9 cellular contexts compared by ENCODE assay signal in genomic region chr5:111530298-111530740, GRCh38. TPM values are rescaled to one million over a fixed set of nuclear protein-coding genes. Genes with fewer than 3 reads are reported as not detected.
DNase-seq lines count a peak whose midpoint lies in the region; ATAC-seq and TF ChIP-seq lines count a peak whose summit lies in the region.
"Had no signal": no experiment of that assay in that cellular context is flagged by ENCODE, and none has a peak within 500 bp of the region (broad histone marks: within the 10 kb centered on the region; RNA-seq: fewer than 3 reads in every experiment).

No MANE protein-coding gene starts in this region.

- peak; percentile 98 for ATAC-seq in GM18907 (IDR thresholded peaks at IDR 0.05; ENCODE audit: unreplicated experiment)
- peak; percentile 78 for ATAC-seq in HG03103 (IDR thresholded peaks at IDR 0.05; ENCODE audit: low read depth, unreplicated experiment)
- ATAC-seq in GM18861 (IDR thresholded peaks at IDR 0.05; ENCODE audit: unreplicated experiment) = no peak

- no peak overlapping the region for H3K27ac ChIP-seq in vagina
- H3K27ac ChIP-seq: cardiac muscle cell had no signal

- H3K9me3 Mint-ChIP-seq in activated naive CD4-positive, alpha-beta T cell treated with anti-CD3 and anti-CD28 coated beads for 36 hours = peaks cover 6% of the 10 kb centered on the region

- H3K36me3 ChIP-seq in vagina = no peaks in the 10 kb centered on the region
- H3K36me3 ChIP-seq: cardiac muscle cell had no signal

- no peaks in the 10 kb centered on the region for H3K36me3 Mint-ChIP-seq in activated naive CD4-positive, alpha-beta T cell treated with anti-CD3 and anti-CD28 coated beads for 36 hours (ENCODE audit: low read depth)

- no peak for TF ChIP-seq CTCF in vagina (IDR thresholded peaks at IDR 0.05)

- peak overlapping the region; percentile 62 for H3K4me3 Mint-ChIP-seq in activated naive CD4-positive, alpha-beta T cell treated with anti-CD3 and anti-CD28 coated beads for 36 hours

- CTCF ChIA-PET in activated naive CD4-positive, alpha-beta T cell treated with anti-CD3 and anti-CD28 coated beads for 36 hours (lab: Charles Lee) = interaction anchor here (0.6 to 3.7 kb wide), 7 partner anchors 8 to 196 kb away, joined by 3 to 27 read pairs (median 7); partner anchors contain the start of gene STARD4

- no peaks in the 10 kb centered on the region for H3K4me1 ChIP-seq in vagina

- intact Hi-C loops in activated naive CD4-positive, alpha-beta T cell treated with anti-CD3 and anti-CD28 coated beads for 36 hours (cut with micrococcal nuclease) = loop anchor here (1.0 to 2.0 kb wide), 6 partner anchors 18 to 630 kb away; partner anchors contain the start of genes NREP and STARD4
- intact Hi-C loops in vagina (cut with DNase I) = no loop called here

- peak overlapping the region; percentile 83 for H3K27ac Mint-ChIP-seq in activated naive CD4-positive, alpha-beta T cell treated with anti-CD3 and anti-CD28 coated beads for 36 hours

- no peaks in the 10 kb centered on the region for H3K27me3 Mint-ChIP-seq in activated naive CD4-positive, alpha-beta T cell treated with anti-CD3 and anti-CD28 coated beads for 36 hours (ENCODE audit: low read depth)

- H3K27me3 ChIP-seq in vagina = no peaks in the 10 kb centered on the region
- H3K27me3 ChIP-seq: cardiac muscle cell had no signal

- H3K4me3 ChIP-seq in vagina = no peak overlapping the region
- H3K4me3 ChIP-seq: cardiac muscle cell had no signal

- H3K9me3 ChIP-seq in vagina = no peaks in the 10 kb centered on the region

- DNase-seq in SKM-1 (lab: John Stamatoyannopoulos, UW; ENCODE audit: unreplicated experiment) = peak; percentile 86
- peak; percentile 92 for DNase-seq in activated naive CD4-positive, alpha-beta T cell treated with anti-CD3 and anti-CD28 coated beads for 36 hours
- DNase-seq in islet precursor cell = peak; percentile 91
- DNase-seq in stimulated activated CD4-positive, alpha-beta T cell treated with anti-CD3 and anti-CD28 coated beads, Interleukin-4, amount 100 ng/mL, for 4 hours = peak; percentile 58 to 88
- no peak for DNase-seq in vagina (ENCODE audit: extremely low spot score in 2 of 2)

- TF ChIP-seq POLR2A in vagina (IDR thresholded peaks at IDR 0.05) = no peak

- peaks cover 16% of the 10 kb centered on the region for H3K4me1 Mint-ChIP-seq in activated naive CD4-positive, alpha-beta T cell treated with anti-CD3 and anti-CD28 coated beads for 36 hours (ENCODE audit: low read depth)

RNA-seq across cellular contexts. Expression of gene STARD4, which starts 18.0 kb away (rescaled TPM):
- 10 to 100 TPM; 45.0 to 47.1 TPM for total RNA-seq in activated naive CD4-positive, alpha-beta T cell treated with anti-CD3 and anti-CD28 coated beads for 36 hours
- 18.9 TPM for total RNA-seq in vagina

Comparison
In these comparisons a context has a peak if more than half of its experiments do, and no peak if none do; other contexts are left out.
1. DNase-seq: peak in SKM-1 (single experiment), activated naive CD4-positive, alpha-beta T cell treated with anti-CD3 and anti-CD28 coated beads for 36 hours (single experiment), islet precursor cell (single experiment) and stimulated activated CD4-positive, alpha-beta T cell treated with anti-CD3 and anti-CD28 coated beads, Interleukin-4, amount 100 ng/mL, for 4 hours (2 of 2); none in vagina (0 of 2).